1 cellular context compared by ENCODE assay signal in genomic region chr11:130069684-130070108, GRCh38.
TF ChIP-seq lines count a peak whose summit lies in the region.

TSS of gene APLP2 (plus strand) at chr11:130069894. CDS start at chr11:130069978, 84 bp downstream.

TF ChIP-seq in HepG2, 621 proteins besides CTCF, POLR2A, EP300 and RAD21 (continued from another document and continues in another):
- TF ChIP-seq REST (IDR thresholded peaks at IDR 0.05; ENCODE audit: borderline replicate concordance in 1 of 2, low read depth in 1 of 2, low read length in 2 of 2), result peak in 1 of 2 experiments; percentile 86; a peak in 3 of 4 replicates
- TF ChIP-seq REPIN1 (CRISPR knock-in tag; IDR thresholded peaks at IDR 0.05; ENCODE audit: borderline replicate concordance, low read depth), result peak; percentile 73; the same call in 1 of the 2 replicates
- TF ChIP-seq ZNF776 (CRISPR knock-in tag; IDR thresholded peaks at IDR 0.05), result peak; percentile 29; the same call in 1 of the 2 replicates
- peak; percentile 66; the same call in 1 of the 2 replicates for TF ChIP-seq KDM2A (CRISPR knock-in tag; IDR thresholded peaks at IDR 0.05; ENCODE audit: borderline replicate concordance, low read depth)
- TF ChIP-seq SP2 (CRISPR knock-in tag; IDR thresholded peaks at IDR 0.05), result peak; percentile 90
- TF ChIP-seq SUZ12 (IDR thresholded peaks at IDR 0.05; ENCODE audit: low read depth, low read length), result no peak
- peak; percentile 24; the same call in 1 of the 2 replicates for TF ChIP-seq ZNF362 (CRISPR knock-in tag; IDR thresholded peaks at IDR 0.05; ENCODE audit: borderline replicate concordance)
- no peak for TF ChIP-seq FOXK1 (CRISPR knock-in tag; IDR thresholded peaks at IDR 0.05; ENCODE audit: borderline replicate concordance, low read depth)
- TF ChIP-seq MYNN (CRISPR knock-in tag; IDR thresholded peaks at IDR 0.05; ENCODE audit: low read depth), result 0 out of 2 replicates have a peak, but pooled peaks have one; percentile 62
- TF ChIP-seq SALL2 (CRISPR knock-in tag; IDR thresholded peaks at IDR 0.05), result peak; percentile 63; the same call in 1 of the 2 replicates
- no peak for TF ChIP-seq NONO (IDR thresholded peaks at IDR 0.05)
- no peak; the same call in 1 of the 2 replicates for TF ChIP-seq NONO (CRISPR knock-in tag; conservative IDR thresholded peaks at IDR 0.05)
- peak; percentile 56; the same call in 1 of the 3 replicates for TF ChIP-seq MXI1 (IDR thresholded peaks at IDR 0.05; ENCODE audit: borderline replicate concordance, low read depth, low read length)
- TF ChIP-seq ZBTB8A (CRISPR knock-in tag; IDR thresholded peaks at IDR 0.05; ENCODE audit: borderline replicate concordance, low read depth), result no peak
- no peak for TF ChIP-seq HHEX (CRISPR knock-in tag; IDR thresholded peaks at IDR 0.05)
- TF ChIP-seq EHMT2 (IDR thresholded peaks at IDR 0.05; ENCODE audit: borderline replicate concordance, low read depth, low read length), result no peak
- TF ChIP-seq SMC3 (IDR thresholded peaks at IDR 0.05; ENCODE audit: low read length), result no peak
- peak; percentile 72; the same call in 1 of the 2 replicates for TF ChIP-seq KMT2A (CRISPR knock-in tag; IDR thresholded peaks at IDR 0.05)
- no peak for TF ChIP-seq POLR2AphosphoS2 (IDR thresholded peaks at IDR 0.05; ENCODE audit: low read depth, low read length)
- peak; percentile 59; the same call in 1 of the 2 replicates for TF ChIP-seq ZGPAT (CRISPR knock-in tag; IDR thresholded peaks at IDR 0.05)
- TF ChIP-seq BRF2 (CRISPR knock-in tag; IDR thresholded peaks at IDR 0.05), result 0 out of 2 replicates have a peak, but pooled peaks have one; percentile 34
- TF ChIP-seq ETV6 (CRISPR knock-in tag; conservative IDR thresholded peaks at IDR 0.05), result 0 out of 2 replicates have a peak, but pooled peaks have one; percentile 45
- TF ChIP-seq SMAD9 (CRISPR knock-in tag; IDR thresholded peaks at IDR 0.05), result peak; percentile 88
- peak; percentile 29; the same call in 1 of the 2 replicates for TF ChIP-seq ZNF670 (CRISPR knock-in tag; IDR thresholded peaks at IDR 0.05; ENCODE audit: borderline replicate concordance)
- TF ChIP-seq SMARCC2 (IDR thresholded peaks at IDR 0.05), result no peak
- 0 out of 2 replicates have a peak, but pooled peaks have one; percentile 27 for TF ChIP-seq TARDBP (CRISPR knock-in tag; IDR thresholded peaks at IDR 0.05)
- no peak for TF ChIP-seq ZMYM2 (CRISPR knock-in tag; IDR thresholded peaks at IDR 0.05)
- 0 out of 2 replicates have a peak, but pooled peaks have one; percentile 45 for TF ChIP-seq ZNF431 (CRISPR knock-in tag; IDR thresholded peaks at IDR 0.05; ENCODE audit: borderline replicate concordance, low read depth)
- 0 out of 2 replicates have a peak, but pooled peaks have one; percentile 26 for TF ChIP-seq NFAT5 (CRISPR knock-in tag; IDR thresholded peaks at IDR 0.05)
- TF ChIP-seq ZNF816 (CRISPR knock-in tag; IDR thresholded peaks at IDR 0.05; ENCODE audit: borderline replicate concordance), result no peak; the same call in 1 of the 2 replicates
- TF ChIP-seq GTF2F1 (IDR thresholded peaks at IDR 0.05; ENCODE audit: low read length), result peak; percentile 91
- 0 out of 2 replicates have a peak, but pooled peaks have one; percentile 59 for TF ChIP-seq KLF6 (CRISPR knock-in tag; IDR thresholded peaks at IDR 0.05)
- peak; percentile 45; the same call in 1 of the 2 replicates for TF ChIP-seq E2F1 (CRISPR knock-in tag; IDR thresholded peaks at IDR 0.05)
- 0 out of 2 replicates have a peak, but pooled peaks have one; percentile 25 for TF ChIP-seq ZNF367 (CRISPR knock-in tag; IDR thresholded peaks at IDR 0.05; ENCODE audit: borderline replicate concordance)
- TF ChIP-seq PAX8 (CRISPR knock-in tag; IDR thresholded peaks at IDR 0.05; ENCODE audit: borderline replicate concordance), result no peak
- peak; percentile 56; the same call in 1 of the 2 replicates for TF ChIP-seq SPEN (CRISPR knock-in tag; IDR thresholded peaks at IDR 0.05; ENCODE audit: low read depth)
- TF ChIP-seq FOXP4 (CRISPR knock-in tag; IDR thresholded peaks at IDR 0.05), result peak; percentile 14; the same call in 1 of the 2 replicates
- TF ChIP-seq ZNF772 (CRISPR knock-in tag; IDR thresholded peaks at IDR 0.05), result peak; percentile 75; the same call in 1 of the 2 replicates
- TF ChIP-seq SIX4 (CRISPR knock-in tag; IDR thresholded peaks at IDR 0.05), result 0 out of 2 replicates have a peak, but pooled peaks have one; percentile 35
- peak; percentile 35; the same call in 1 of the 2 replicates for TF ChIP-seq RARA (CRISPR knock-in tag; IDR thresholded peaks at IDR 0.05)
- TF ChIP-seq TBX2 (CRISPR knock-in tag; IDR thresholded peaks at IDR 0.05; ENCODE audit: borderline replicate concordance), result peak; percentile 15; the same call in 1 of the 2 replicates
- TF ChIP-seq ZNF18 (CRISPR knock-in tag; IDR thresholded peaks at IDR 0.05; ENCODE audit: insufficient replicate concordance), result no peak
- 0 out of 2 replicates have a peak, but pooled peaks have one; percentile 7 for TF ChIP-seq STAG1 (CRISPR knock-in tag; IDR thresholded peaks at IDR 0.05)
- no peak for TF ChIP-seq ZNF101 (CRISPR knock-in tag; IDR thresholded peaks at IDR 0.05; ENCODE audit: borderline replicate concordance, low read depth)
- TF ChIP-seq CBX1 (IDR thresholded peaks at IDR 0.05; ENCODE audit: low read depth), result peak; percentile 35
- no peak; the same call in 1 of the 2 replicates for TF ChIP-seq PHF8 (CRISPR knock-in tag; IDR thresholded peaks at IDR 0.05)
